ENCODE assay signal across 19 cellular contexts in the genomic region with DNA sequence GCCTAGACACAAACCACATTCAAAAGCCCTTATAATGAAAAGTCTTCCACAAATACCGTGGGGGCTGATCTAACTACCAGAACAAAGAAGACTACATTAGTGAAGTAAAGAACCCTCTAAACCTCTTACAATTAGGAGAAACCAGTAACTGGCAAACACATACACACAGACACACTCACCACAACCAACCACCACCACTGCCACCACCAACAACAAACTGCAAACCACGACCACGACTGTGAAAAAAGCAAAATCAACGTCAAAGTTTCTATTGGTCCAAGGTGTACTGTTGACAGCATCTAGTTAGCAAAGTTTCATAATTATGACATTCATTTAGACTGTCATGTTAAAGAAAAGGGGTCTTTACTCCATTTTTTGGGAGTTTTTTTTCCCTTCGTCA. TPM values are rescaled to one million over a fixed set of nuclear protein-coding genes. Genes with fewer than 3 reads are reported as not detected.
DNase-seq lines count a peak whose midpoint lies in the region; ATAC-seq and TF ChIP-seq lines count a peak whose summit lies in the region.
"Had no signal": no experiment of that assay in that cellular context is flagged by ENCODE, and none has a peak within 500 bp of the region (broad histone marks: within the 10 kb centered on the region; RNA-seq: fewer than 3 reads in every experiment).

No MANE protein-coding gene starts in this region.

- no peaks in the 10 kb centered on the region for H3K36me3 Mint-ChIP-seq in activated naive CD8-positive, alpha-beta T cell treated with anti-CD3 and anti-CD28 coated beads, Interleukin-2, amount 10 ng/mL, durations not matched to agents 7 days and 5 days
- no peaks in the 10 kb centered on the region for H3K36me3 Mint-ChIP-seq in activated naive CD8-positive, alpha-beta T cell treated with anti-CD3 and anti-CD28 coated beads for 36 hours
- H3K36me3 Mint-ChIP-seq in activated CD8-positive, alpha-beta T cell treated with anti-CD3 and anti-CD28 coated beads, Interleukin-2, amount 10 ng/mL, durations not matched to agents 7 days and 5 days (ENCODE audit: low read depth): peaks cover 2% of the 10 kb centered on the region

- H3K9me3 Mint-ChIP-seq in activated naive CD8-positive, alpha-beta T cell treated with anti-CD3 and anti-CD28 coated beads, Interleukin-2, amount 10 ng/mL, durations not matched to agents 7 days and 5 days: no peaks in the 10 kb centered on the region
- H3K9me3 Mint-ChIP-seq in activated naive CD8-positive, alpha-beta T cell treated with anti-CD3 and anti-CD28 coated beads for 36 hours: no peaks in the 10 kb centered on the region
- H3K9me3 Mint-ChIP-seq in activated CD8-positive, alpha-beta T cell treated with anti-CD3 and anti-CD28 coated beads, Interleukin-2, amount 10 ng/mL, durations not matched to agents 7 days and 5 days (ENCODE audit: insufficient read depth): no peaks in the 10 kb centered on the region
- H3K9me3 Mint-ChIP-seq: activated T-helper 17 cell treated with anti-CD3 and anti-CD28 coated beads, Interleukin-2, amount 50 U/mL, for 72 hours had no signal

- peaks cover 0 to 38% (median 5%) of the 10 kb centered on the region in 4 donors for H3K36me3 ChIP-seq in right lobe of liver
- peaks cover 0 to 28% (median 8%) of the 10 kb centered on the region in 5 donors for H3K36me3 ChIP-seq in subcutaneous abdominal adipose tissue (ENCODE audit: control insufficient read depth in 5 of 5, insufficient read depth in 5 of 5, low read length in 5 of 5)
- H3K36me3 ChIP-seq: adrenal gland, esophagus muscularis mucosa, uterus had no signal

- H3K4me3 ChIP-seq in right lobe of liver (peak overlapping the region in 2 of 3 donors; percentile 68 to 78), subcutaneous abdominal adipose tissue (ENCODE audit: low read depth in 1 of 5, low read length in 5 of 5) (peak overlapping the region; percentile 84 to 100 (median 88))
- H3K4me3 ChIP-seq: adrenal gland, uterus had no signal

- H3K27ac ChIP-seq in right lobe of liver (peak overlapping the region in 2 of 3 donors; percentile 96), subcutaneous abdominal adipose tissue (ENCODE audit: low read depth, low read length) (no peak overlapping the region)
- H3K27ac ChIP-seq: adrenal gland, esophagus muscularis mucosa, uterus had no signal

- peak overlapping the region in 3 of 5 donors; percentile 1 to 86 (median 42) for H3K9ac ChIP-seq in subcutaneous abdominal adipose tissue (ENCODE audit: low read length in 5 of 5)

- peaks cover 42% of the 10 kb centered on the region for H3K4me1 Mint-ChIP-seq in activated naive CD8-positive, alpha-beta T cell treated with anti-CD3 and anti-CD28 coated beads, Interleukin-2, amount 10 ng/mL, durations not matched to agents 7 days and 5 days
- peaks cover 28% of the 10 kb centered on the region for H3K4me1 Mint-ChIP-seq in activated naive CD8-positive, alpha-beta T cell treated with anti-CD3 and anti-CD28 coated beads for 36 hours
- peaks cover 50% of the 10 kb centered on the region for H3K4me1 Mint-ChIP-seq in activated CD8-positive, alpha-beta T cell treated with anti-CD3 and anti-CD28 coated beads, Interleukin-2, amount 10 ng/mL, durations not matched to agents 7 days and 5 days (ENCODE audit: low read depth)

- 19% methylated on average over 5 of the region's 5 CpGs for WGBS in right lobe of liver (ENCODE audit: insufficient coverage, low coverage, low lambda C conversion rate, missing lambda C conversion rate)

- peaks cover 68% of the 10 kb centered on the region for H3K27me3 Mint-ChIP-seq in activated naive CD8-positive, alpha-beta T cell treated with anti-CD3 and anti-CD28 coated beads, Interleukin-2, amount 10 ng/mL, durations not matched to agents 7 days and 5 days
- H3K27me3 Mint-ChIP-seq in activated naive CD8-positive, alpha-beta T cell treated with anti-CD3 and anti-CD28 coated beads for 36 hours: peaks cover 79% of the 10 kb centered on the region
- peaks cover 61% of the 10 kb centered on the region for H3K27me3 Mint-ChIP-seq in activated CD8-positive, alpha-beta T cell treated with anti-CD3 and anti-CD28 coated beads, Interleukin-2, amount 10 ng/mL, durations not matched to agents 7 days and 5 days (ENCODE audit: low read depth)

- peak overlapping the region; percentile 53 for H3K27ac Mint-ChIP-seq in activated naive CD8-positive, alpha-beta T cell treated with anti-CD3 and anti-CD28 coated beads, Interleukin-2, amount 10 ng/mL, durations not matched to agents 7 days and 5 days
- H3K27ac Mint-ChIP-seq in activated naive CD8-positive, alpha-beta T cell treated with anti-CD3 and anti-CD28 coated beads for 36 hours: no peak overlapping the region
- H3K27ac Mint-ChIP-seq in activated CD8-positive, alpha-beta T cell treated with anti-CD3 and anti-CD28 coated beads, Interleukin-2, amount 10 ng/mL, durations not matched to agents 7 days and 5 days: peak overlapping the region; percentile 10
- H3K27ac Mint-ChIP-seq: activated T-helper 17 cell treated with anti-CD3 and anti-CD28 coated beads, Interleukin-2, amount 50 U/mL, for 72 hours had no signal

- H3K27me3 ChIP-seq in right lobe of liver (no peaks in the 10 kb centered on the region), subcutaneous abdominal adipose tissue (ENCODE audit: control insufficient read depth in 5 of 5, insufficient read depth in 4 of 5, low read length in 5 of 5) (peaks cover 0 to 23% (median 5%) of the 10 kb centered on the region in 5 donors)
- H3K27me3 ChIP-seq: uterus had no signal

- POLR2A ChIA-PET in activated naive CD8-positive, alpha-beta T cell treated with anti-CD3 and anti-CD28 coated beads, Interleukin-2, amount 10 ng/mL, durations not matched to agents 7 days and 5 days (lab: Charles Lee): no interaction called here
- POLR2A ChIA-PET in activated CD8-positive, alpha-beta T cell treated with anti-CD3 and anti-CD28 coated beads, Interleukin-2, amount 10 ng/mL, durations not matched to agents 7 days and 5 days (lab: Charles Lee): no interaction called here

- intact Hi-C loops in right lobe of liver (cut with DNase I): no loop called here

- peak overlapping the region; percentile 26 for H3K4me3 Mint-ChIP-seq in activated naive CD8-positive, alpha-beta T cell treated with anti-CD3 and anti-CD28 coated beads, Interleukin-2, amount 10 ng/mL, durations not matched to agents 7 days and 5 days
- no peak overlapping the region for H3K4me3 Mint-ChIP-seq in activated naive CD8-positive, alpha-beta T cell treated with anti-CD3 and anti-CD28 coated beads for 36 hours
- no peak overlapping the region for H3K4me3 Mint-ChIP-seq in activated CD8-positive, alpha-beta T cell treated with anti-CD3 and anti-CD28 coated beads, Interleukin-2, amount 10 ng/mL, durations not matched to agents 7 days and 5 days
- H3K4me3 Mint-ChIP-seq: activated T-helper 17 cell treated with anti-CD3 and anti-CD28 coated beads, Interleukin-2, amount 50 U/mL, for 72 hours had no signal

- TF ChIP-seq CTCF in right lobe of liver (IDR thresholded peaks at IDR 0.05): no peak

- H3K9me3 ChIP-seq in right lobe of liver (no peaks in the 10 kb centered on the region), subcutaneous abdominal adipose tissue (ENCODE audit: control insufficient read depth in 5 of 5, low read length in 5 of 5) (no peaks in the 10 kb centered on the region)
- H3K9me3 ChIP-seq: adrenal gland, esophagus muscularis mucosa, uterus had no signal

- H3K4me1 ChIP-seq in right lobe of liver (peaks cover 0 to 50% (median 2%) of the 10 kb centered on the region in 4 donors), subcutaneous abdominal adipose tissue (ENCODE audit: control insufficient read depth in 5 of 5, insufficient read depth in 5 of 5, low read length in 5 of 5) (peaks cover 0 to 63% (median 39%) of the 10 kb centered on the region in 5 donors)
- H3K4me1 ChIP-seq: uterus had no signal

- DNase-seq in activated naive CD8-positive, alpha-beta T cell treated with anti-CD3 and anti-CD28 coated beads, Interleukin-2, amount 10 ng/mL, durations not matched to agents 7 days and 5 days: peak; percentile 42
- no peak for DNase-seq in activated naive CD8-positive, alpha-beta T cell treated with anti-CD3 and anti-CD28 coated beads for 36 hours
- peak; percentile 40 for DNase-seq in activated CD8-positive, alpha-beta T cell treated with anti-CD3 and anti-CD28 coated beads, Interleukin-2, amount 10 ng/mL, durations not matched to agents 7 days and 5 days
- DNase-seq in right lobe of liver (no peak), NCI-H446 treated with DMSO at 0.1 percent for 48 hours (lab: John Stamatoyannopoulos, UW) (no peak)
- DNase-seq: ACHN; adrenal gland; DMS153; effector CD4-positive, alpha-beta T cell; NCI-H1417 treated with DMSO at 0.1 percent for 48 hours; NCI-H2171; stimulated activated CD4-positive, alpha-beta T cell treated with anti-CD3 and anti-CD28 coated beads, Interleukin-2, amount 100 ng/mL, for 24 hours; uterus had no signal

- TF ChIP-seq POLR2A in right lobe of liver (IDR thresholded peaks at IDR 0.05): no peak

- no peak for ATAC-seq in activated naive CD8-positive, alpha-beta T cell treated with anti-CD3 and anti-CD28 coated beads, Interleukin-2, amount 10 ng/mL, durations not matched to agents 7 days and 5 days (ENCODE audit: low read depth)
- ATAC-seq in activated CD8-positive, alpha-beta T cell treated with anti-CD3 and anti-CD28 coated beads, Interleukin-2, amount 10 ng/mL, durations not matched to agents 7 days and 5 days: no peak
- ATAC-seq in right lobe of liver (no peak), HG03378 (IDR thresholded peaks at IDR 0.05; ENCODE audit: unreplicated experiment) (no peak), GM21390 (IDR thresholded peaks at IDR 0.05; ENCODE audit: unreplicated experiment) (no peak)
- ATAC-seq: activated T-helper 17 cell treated with anti-CD3 and anti-CD28 coated beads, Interleukin-2, amount 50 U/mL, for 72 hours had no signal

- CTCF ChIA-PET in activated CD8-positive, alpha-beta T cell treated with anti-CD3 and anti-CD28 coated beads, Interleukin-2, amount 10 ng/mL, durations not matched to agents 7 days and 5 days (lab: Charles Lee): interaction anchor here (0.9 kb wide), 1 partner anchor 18 kb away, joined by 3 read pairs; no protein-coding TSS in a partner anchor

RNA-seq across cellular contexts. Expression of a gene that starts 2.7 kb away (rescaled TPM):
- total RNA-seq in activated naive CD8-positive, alpha-beta T cell treated with anti-CD3 and anti-CD28 coated beads, Interleukin-2, amount 10 ng/mL, durations not matched to agents 7 days and 5 days: under 1 TPM; 0.36 to 0.54 TPM
- under 1 TPM; 0.37 to 0.56 TPM for total RNA-seq in activated naive CD8-positive, alpha-beta T cell treated with anti-CD3 and anti-CD28 coated beads for 36 hours
- total RNA-seq in activated CD8-positive, alpha-beta T cell treated with anti-CD3 and anti-CD28 coated beads, Interleukin-2, amount 10 ng/mL, durations not matched to agents 7 days and 5 days: under 1 TPM in 1 of 2 experiments, not detected in 1; 0.40 TPM
- total RNA-seq in right lobe of liver: 100 to 1,000 TPM in 5 of 6 experiments, 10 to 100 TPM in 1; 98.9 to 260 (median 154) TPM
- total RNA-seq: activated T-helper 17 cell treated with anti-CD3 and anti-CD28 coated beads, Interleukin-2, amount 50 U/mL, for 72 hours; HT-29 had no signal

RNA-seq across cellular contexts. Expression of a gene that starts 27.6 kb away (rescaled TPM):
- 10 to 100 TPM; 46.5 to 48.9 TPM for total RNA-seq in activated naive CD8-positive, alpha-beta T cell treated with anti-CD3 and anti-CD28 coated beads, Interleukin-2, amount 10 ng/mL, durations not matched to agents 7 days and 5 days
- total RNA-seq in activated naive CD8-positive, alpha-beta T cell treated with anti-CD3 and anti-CD28 coated beads for 36 hours: 10 to 100 TPM; 33.4 to 36.4 TPM
- total RNA-seq in activated CD8-positive, alpha-beta T cell treated with anti-CD3 and anti-CD28 coated beads, Interleukin-2, amount 10 ng/mL, durations not matched to agents 7 days and 5 days: 10 to 100 TPM; 35.9 to 43.9 TPM
- 10 to 100 TPM; 18.4 to 32.4 (median 21.8) TPM for total RNA-seq in right lobe of liver

RNA-seq across cellular contexts. Expression of a gene that starts 28.0 kb away (rescaled TPM):
- 10 to 100 TPM; 82.6 to 83.3 TPM for total RNA-seq in activated naive CD8-positive, alpha-beta T cell treated with anti-CD3 and anti-CD28 coated beads, Interleukin-2, amount 10 ng/mL, durations not matched to agents 7 days and 5 days
- 10 to 100 TPM; 91.7 to 96.8 TPM for total RNA-seq in activated naive CD8-positive, alpha-beta T cell treated with anti-CD3 and anti-CD28 coated beads for 36 hours
- total RNA-seq in activated CD8-positive, alpha-beta T cell treated with anti-CD3 and anti-CD28 coated beads, Interleukin-2, amount 10 ng/mL, durations not matched to agents 7 days and 5 days: 10 to 100 TPM; 76.6 to 78.3 TPM
- 10 to 100 TPM; 27.8 to 51.0 (median 40.4) TPM for total RNA-seq in right lobe of liver

Comparison
In these comparisons a context has a peak if more than half of its experiments do, and no peak if none do; other contexts are left out.
1. DNase-seq: peak in activated naive CD8-positive, alpha-beta T cell treated with anti-CD3 and anti-CD28 coated beads, Interleukin-2, amount 10 ng/mL, durations not matched to agents 7 days and 5 days (single experiment) and activated CD8-positive, alpha-beta T cell treated with anti-CD3 and anti-CD28 coated beads, Interleukin-2, amount 10 ng/mL, durations not matched to agents 7 days and 5 days (single experiment); none in activated naive CD8-positive, alpha-beta T cell treated with anti-CD3 and anti-CD28 coated beads for 36 hours (single experiment), right lobe of liver (0 of 3) and NCI-H446 treated with DMSO at 0.1 percent for 48 hours (single experiment).
2. RNA of a gene that starts 2.7 kb away (total RNA-seq): 98.9 to 260 TPM in right lobe of liver; 0.37 to 0.56 TPM in activated naive CD8-positive, alpha-beta T cell treated with anti-CD3 and anti-CD28 coated beads for 36 hours, 0.36 to 0.54 TPM in activated naive CD8-positive, alpha-beta T cell treated with anti-CD3 and anti-CD28 coated beads, Interleukin-2, amount 10 ng/mL, durations not matched to agents 7 days and 5 days and 0.40 TPM in activated CD8-positive, alpha-beta T cell treated with anti-CD3 and anti-CD28 coated beads, Interleukin-2, amount 10 ng/mL, durations not matched to agents 7 days and 5 days; every median in the first group is over 10 times any median in the second.